ENCODE assay signal across 21 cellular contexts in the genomic region with DNA sequence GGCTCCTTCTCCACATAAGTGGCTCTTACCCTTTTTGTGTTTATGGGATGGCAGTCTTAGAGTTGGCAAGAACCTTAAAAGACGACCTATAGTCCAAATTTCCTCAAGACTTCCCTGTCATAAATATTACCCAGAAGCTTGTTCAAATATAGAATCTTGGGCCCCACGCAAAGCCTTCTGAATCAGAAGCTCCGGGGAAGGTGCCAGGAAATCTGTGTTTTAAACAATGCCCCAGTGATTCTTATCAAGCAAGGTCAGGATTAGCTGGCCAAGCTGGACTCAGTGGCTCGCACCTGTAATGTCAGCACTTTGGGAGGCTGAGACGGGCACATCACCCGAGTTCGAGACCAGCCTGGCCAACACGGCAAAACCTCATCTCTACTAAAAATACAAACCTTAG.
DNase-seq lines count a peak whose midpoint lies in the region; ATAC-seq, FAIRE-seq and TF ChIP-seq lines count a peak whose summit lies in the region.
"Had no signal": no experiment of that assay in that cellular context is flagged by ENCODE, and none has a peak within 500 bp of the region (broad histone marks: within the 10 kb centered on the region; RNA-seq: fewer than 3 reads in every experiment).

No MANE protein-coding gene starts in this region.

- ATAC-seq in left ventricle myocardium superior = no peak
- no peak for ATAC-seq in gastroesophageal sphincter
- no peak for ATAC-seq in HepG2
- ATAC-seq in HG02623 (IDR thresholded peaks at IDR 0.05; ENCODE audit: unreplicated experiment) = no peak
- ATAC-seq: activated CD4-positive, alpha-beta T cell treated with anti-CD3 and anti-CD28 coated beads for 36 hours; psoas muscle had no signal

- H3K4me3 ChIP-seq in left ventricle myocardium inferior (no peak overlapping the region), astrocyte of the cerebellum (ENCODE audit: low read depth, low read length) (no peak overlapping the region), gastroesophageal sphincter (no peak overlapping the region), transverse colon (no peak overlapping the region), HepG2 (replicated peaks in 1 of 3; ENCODE audit: insufficient read depth in 1 of 3, low read depth in 2 of 3, low read length in 3 of 3) (no peak overlapping the region)
- H3K4me3 ChIP-seq: hepatocyte, psoas muscle, suprapubic skin had no signal

- POLR2A ChIA-PET in HepG2 (lab: Yijun Ruan, JAX) = no interaction called here

- TF ChIP-seq RAD21 in HepG2 (CRISPR knock-in tag; IDR thresholded peaks at IDR 0.05) = no peak

- no peaks in the 10 kb centered on the region for H4K20me1 ChIP-seq in HepG2 (ENCODE audit: insufficient read depth, low read length)

- H3K9me3 ChIP-seq in left ventricle myocardium inferior (replicated peaks) (no peaks in the 10 kb centered on the region), gastroesophageal sphincter (no peaks in the 10 kb centered on the region), transverse colon (no peaks in the 10 kb centered on the region), HepG2 (ENCODE audit: low read length) (no peaks in the 10 kb centered on the region)
- H3K9me3 ChIP-seq: psoas muscle, suprapubic skin had no signal

- TF ChIP-seq CTCF in left ventricle myocardium inferior (IDR thresholded peaks at IDR 0.05; ENCODE audit: borderline replicate concordance) (no peak), astrocyte of the cerebellum (IDR thresholded peaks at IDR 0.05; ENCODE audit: low read depth, low read length, missing control alignments) (no peak), gastroesophageal sphincter (IDR thresholded peaks at IDR 0.05) (no peak), transverse colon (IDR thresholded peaks at IDR 0.05) (no peak), HepG2 (CRISPR knock-in tag; IDR thresholded peaks at IDR 0.05) (no peak), D721Med (IDR thresholded peaks at IDR 0.05; ENCODE audit: insufficient read depth, missing control alignments) (no peak)

- FAIRE-seq in HepG2 (lab: Jason Lieb, UNC) (no peak), D721Med (lab: Jason Lieb, UNC) (no peak)
- FAIRE-seq: endometrium, GM19239, RCC 7860 had no signal

- BruUV-seq in HepG2 (replicated peaks; lab: Mats Ljungman, UMichigan) = no TSS peak

- no peaks in the 10 kb centered on the region for H3K79me2 ChIP-seq in HepG2 (ENCODE audit: insufficient read depth, low read length)
- H3K79me2 ChIP-seq: hepatocyte had no signal

- TF ChIP-seq POLR2A in gastroesophageal sphincter (IDR thresholded peaks at IDR 0.05) = no peak
- no peak for TF ChIP-seq POLR2A in transverse colon (IDR thresholded peaks at IDR 0.05)
- no peak for TF ChIP-seq POLR2A in HepG2 (IDR thresholded peaks at IDR 0.05; ENCODE audit: insufficient read depth in 1 of 2, low read depth in 2 of 2, low read length in 2 of 2)

- H3K36me3 ChIP-seq in left ventricle myocardium inferior (peaks cover 46% of the 10 kb centered on the region), gastroesophageal sphincter (peaks cover 0 to 59% of the 10 kb centered on the region in 2 donors), transverse colon (peaks cover 0 to 8% (median 4%) of the 10 kb centered on the region in 4 donors), HepG2 (replicated peaks in 1 of 2; ENCODE audit: control insufficient read depth in 1 of 2, insufficient read depth in 2 of 2, low read length in 2 of 2) (no peaks in the 10 kb centered on the region)

- intact Hi-C loops in left ventricle myocardium inferior (cut with micrococcal nuclease) = no loop called here
- intact Hi-C loops in left ventricle myocardium superior (cut with micrococcal nuclease) = no loop called here
- intact Hi-C loops in transverse colon (cut with DNase I; ENCODE audit: low total_unique reads) = no loop called here
- intact Hi-C loops in HepG2 (cut with micrococcal nuclease; ENCODE audit: unreplicated experiment) = no loop called here

- H3K27me3 ChIP-seq in left ventricle myocardium inferior (ENCODE audit: low read depth) (no peaks in the 10 kb centered on the region), gastroesophageal sphincter (no peaks in the 10 kb centered on the region), transverse colon (no peaks in the 10 kb centered on the region), HepG2 (ENCODE audit: control insufficient read depth in 1 of 2, insufficient read depth in 2 of 2, low read length in 2 of 2) (no peaks in the 10 kb centered on the region)
- H3K27me3 ChIP-seq: hepatocyte, suprapubic skin had no signal

- peak overlapping the region; percentile 52 for H3K27ac ChIP-seq in left ventricle myocardium inferior (replicated peaks)
- peak overlapping the region in 3 of 4 donors; percentile 61 to 77 (median 63) for H3K27ac ChIP-seq in gastroesophageal sphincter
- H3K27ac ChIP-seq in transverse colon = peak overlapping the region; percentile 36 to 75 (median 60)
- H3K27ac ChIP-seq in HepG2 (ENCODE audit: extremely low read length, insufficient read depth, low read length) = no peak overlapping the region
- H3K27ac ChIP-seq: hepatocyte, psoas muscle, suprapubic skin had no signal

- TF ChIP-seq EP300 in gastroesophageal sphincter (IDR thresholded peaks at IDR 0.05) = no peak
- no peak for TF ChIP-seq EP300 in transverse colon (IDR thresholded peaks at IDR 0.05; ENCODE audit: low read depth)
- TF ChIP-seq EP300 in HepG2 (IDR thresholded peaks at IDR 0.05; ENCODE audit: low read depth in 2 of 2, low read length in 2 of 2) = no peak
- TF ChIP-seq EP300 in HepG2 (CRISPR knock-in tag; IDR thresholded peaks at IDR 0.05; ENCODE audit: borderline replicate concordance) = no peak

- in situ Hi-C loops in astrocyte of the cerebellum (cut with HindIII; ENCODE audit: low sequenced_read_pairs) (loop anchor here (5.0 kb wide), 1 partner anchor 55 kb away; no protein-coding TSS in a partner anchor), transverse colon (cut with MboI; ENCODE audit: low pct_ligation_motif_present in 1 of 4, low pct_unique_long_range_greater_than_20kb in 1 of 4, low sequenced_read_pairs in 3 of 4) (no loop called here), HepG2 (cut with HindIII; ENCODE audit: extremely low pct_ligation_motif_present, low pct_unique_long_range_greater_than_20kb) (no loop called here)

- no peak overlapping the region for H3K4me2 ChIP-seq in HepG2 (ENCODE audit: low read depth, low read length)
- H3K4me2 ChIP-seq: hepatocyte had no signal

- CTCF ChIA-PET in HepG2 (lab: Yijun Ruan, JAX; ENCODE audit: low intra/inter-chr PET ratio, low total read pairs) = no interaction called here

- H3K9ac ChIP-seq in HepG2 (ENCODE audit: insufficient read depth, low read depth, low read length) = no peak overlapping the region

- no peak overlapping the region for H2AFZ ChIP-seq in HepG2 (ENCODE audit: low read length)
- H2AFZ ChIP-seq: hepatocyte had no signal

- DNase-seq in left ventricle myocardium inferior (no peak), left ventricle myocardium superior (no peak), astrocyte of the cerebellum (ENCODE audit: low read depth) (peak; percentile 51), transverse colon (no peak), HepG2 (ENCODE audit: low spot score) (no peak), D721Med (ENCODE audit: insufficient read length, low spot score) (no peak)
- DNase-seq: activated CD4-positive, alpha-beta T cell treated with anti-CD3 and anti-CD28 coated beads for 36 hours; activated CD8-positive, alpha-beta memory T cell treated with anti-CD3 and anti-CD28 coated beads, Interleukin-2, amount 50 U/mL, for 4 hours; activated naive CD4-positive, alpha-beta T cell treated with Interleukin-2 at 50 U/mL for 16 hours; naive B cell; NCI-H2029; NCI-H748 treated with DMSO at 0.1 percent for 48 hours; T-helper 1 cell had no signal

- WGBS in gastroesophageal sphincter (ENCODE audit: low coverage in 1 of 2), 2 donors = 33% methylated on average over 3 of the region's 8 CpGs; no CpG with 5 or more reads in 1 of the 2 donors
- 57% methylated on average over 8 of the region's 8 CpGs; no CpG with 5 or more reads in 1 of the 2 donors for WGBS in transverse colon (ENCODE audit: low coverage in 1 of 2), 2 donors
- 87% methylated on average over 7 of the region's 8 CpGs for WGBS in HepG2 (ENCODE audit: low lambda C conversion rate)

- H3K4me1 ChIP-seq in left ventricle myocardium inferior = peaks cover 76% of the 10 kb centered on the region
- H3K4me1 ChIP-seq in gastroesophageal sphincter = peaks cover 2 to 76% (median 21%) of the 10 kb centered on the region in 3 donors
- peaks cover 11 to 48% (median 33%) of the 10 kb centered on the region in 4 donors for H3K4me1 ChIP-seq in transverse colon
- no peaks in the 10 kb centered on the region for H3K4me1 ChIP-seq in HepG2 (ENCODE audit: insufficient read depth, low read length)

TF ChIP-seq in HepG2, 621 proteins besides CTCF, POLR2A, EP300 and RAD21:
- TF ChIP-seq GTF2F1 (IDR thresholded peaks at IDR 0.05; ENCODE audit: low read length) = no peak
- no peak for TF ChIP-seq BORCS8-MEF2B (CRISPR knock-in tag; IDR thresholded peaks at IDR 0.05)
- no peak for TF ChIP-seq ZNF792 (CRISPR knock-in tag; IDR thresholded peaks at IDR 0.05)
- TF ChIP-seq DPF2 (CRISPR knock-in tag; IDR thresholded peaks at IDR 0.05; ENCODE audit: borderline replicate concordance, low read depth) = no peak
